Comparison of ENCODE assay signal across 8 cellular contexts in genomic region chr17:21275047-21275578, GRCh38. TPM values are rescaled to one million over a fixed set of nuclear protein-coding genes. Genes with fewer than 3 reads are reported as not detected.
DNase-seq lines count a peak whose midpoint lies in the region; ATAC-seq, FAIRE-seq and TF ChIP-seq lines count a peak whose summit lies in the region.

No MANE protein-coding gene starts in this region.

- CTCF ChIA-PET in HEK293T (lab: Yijun Ruan, JAX), result no interaction called here

- peak overlapping the region; percentile 67 for H3K4me3 ChIP-seq in Jurkat, Clone E6-1 (ENCODE audit: low read length)
- H3K4me3 ChIP-seq in bronchial epithelial cell (ENCODE audit: low read depth, low read length), result peak overlapping the region; percentile 53

- no peaks in the 10 kb centered on the region for H3K27me3 ChIP-seq in bronchial epithelial cell (ENCODE audit: control insufficient read depth, insufficient read depth, low read length)

- FAIRE-seq in bronchial epithelial cell (lab: Jason Lieb, UNC), result no peak

- ATAC-seq in HG03469 (IDR thresholded peaks at IDR 0.05; ENCODE audit: unreplicated experiment) (no peak), GM19351 (IDR thresholded peaks at IDR 0.05; ENCODE audit: unreplicated experiment) (no peak)

- no peaks in the 10 kb centered on the region for H3K36me3 ChIP-seq in bronchial epithelial cell (ENCODE audit: control insufficient read depth, insufficient read depth, low read length)

- no peak for TF ChIP-seq CTCF in bronchial epithelial cell (IDR thresholded peaks at IDR 0.05; ENCODE audit: insufficient read depth, low read length, severe bottlenecking)

- POLR2A ChIA-PET in HEK293T (lab: Yijun Ruan, JAX), result interaction anchor here (0.6 to 2.2 kb wide), 15 partner anchors 9 to 277 kb away, joined by 3 to 20 read pairs (median 5); partner anchors contain the start of gene USP22

- DNase-seq in NCI-H146 (lab: John Stamatoyannopoulos, UW) (peak; percentile 15), NCI-H146 treated with DMSO at 0.1 percent for 48 hours (lab: John Stamatoyannopoulos, UW; ENCODE audit: unreplicated experiment) (no peak), bronchial epithelial cell (ENCODE audit: low read depth) (no peak), myocyte (ENCODE audit: low read depth) (peak; percentile 89), HEK293T (ENCODE audit: extremely low spot score) (no peak)
- DNase-seq in Jurkat, Clone E6-1 (ENCODE audit: low read depth, low spot score), result no peak

TF ChIP-seq in HEK293T, 16 proteins besides CTCF, POLR2A, EP300 and RAD21:
- no peak for TF ChIP-seq TARDBP (IDR thresholded peaks at IDR 0.05)
- TF ChIP-seq LEF1 (IDR thresholded peaks at IDR 0.05; ENCODE audit: borderline replicate concordance), result no peak
- no peak for TF ChIP-seq FOXA1 (IDR thresholded peaks at IDR 0.05)
- no peak for TF ChIP-seq L3MBTL2 (conservative IDR thresholded peaks at IDR 0.05)
- TF ChIP-seq, protein P1, sequence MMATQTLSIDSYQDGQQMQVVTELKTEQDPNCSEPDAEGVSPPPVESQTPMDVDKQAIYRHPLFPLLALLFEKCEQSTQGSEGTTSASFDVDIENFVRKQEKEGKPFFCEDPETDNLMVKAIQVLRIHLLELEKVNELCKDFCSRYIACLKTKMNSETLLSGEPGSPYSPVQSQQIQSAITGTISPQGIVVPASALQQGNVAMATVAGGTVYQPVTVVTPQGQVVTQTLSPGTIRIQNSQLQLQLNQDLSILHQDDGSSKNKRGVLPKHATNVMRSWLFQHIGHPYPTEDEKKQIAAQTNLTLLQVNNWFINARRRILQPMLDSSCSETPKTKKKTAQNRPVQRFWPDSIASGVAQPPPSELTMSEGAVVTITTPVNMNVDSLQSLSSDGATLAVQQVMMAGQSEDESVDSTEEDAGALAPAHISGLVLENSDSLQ (IDR thresholded peaks at IDR 0.05), result no peak
- no peak for TF ChIP-seq HDGF (IDR thresholded peaks at IDR 0.05; ENCODE audit: borderline replicate concordance)
- TF ChIP-seq NFRKB (IDR thresholded peaks at IDR 0.05), result no peak
- TF ChIP-seq ZNF384 (IDR thresholded peaks at IDR 0.05), result no peak
- no peak for TF ChIP-seq ELF4 (IDR thresholded peaks at IDR 0.05)
- TF ChIP-seq CTBP1 (IDR thresholded peaks at IDR 0.05; ENCODE audit: borderline replicate concordance), result no peak

RNA-seq across cellular contexts. Expression of gene MAP2K3, which starts 9.4 kb away (rescaled TPM):
- 36.6 TPM for polyA plus RNA-seq in Jurkat, Clone E6-1 (2012; ENCODE audit: insufficient read depth, insufficient read length)
- total RNA-seq in bronchial epithelial cell (5.3 and 7.7 TPM in 2 replicates), myocyte (23.2 and 25.8 TPM in 2 replicates)
- polyA plus RNA-seq in myocyte (2012), result 66.4 TPM

RNA-seq across cellular contexts. Expression of gene NATD1, which starts 21.9 kb away (rescaled TPM):
- polyA plus RNA-seq in Jurkat, Clone E6-1 (2012; ENCODE audit: insufficient read depth, insufficient read length), result 3.1 TPM
- total RNA-seq in bronchial epithelial cell (0.53 and 0.77 TPM in 2 replicates), myocyte (24.9 and 25.8 TPM in 2 replicates)
- 17.7 TPM for polyA plus RNA-seq in myocyte (2012)

Comparison
In these comparisons a context has a peak if more than half of its experiments do, and no peak if none do; other contexts are left out.
1. DNase-seq: peak in NCI-H146 (single experiment) and myocyte (single experiment); none in NCI-H146 treated with DMSO at 0.1 percent for 48 hours (single experiment), Jurkat, Clone E6-1 (single experiment), bronchial epithelial cell (single experiment) and HEK293T (single experiment).
2. RNA of gene NATD1, which starts 21.9 kb away (total RNA-seq): 24.9 to 25.8 TPM in myocyte; 0.53 to 0.77 TPM in bronchial epithelial cell; every median in the first group is over 10 times any median in the second.